In the genomic region with DNA sequence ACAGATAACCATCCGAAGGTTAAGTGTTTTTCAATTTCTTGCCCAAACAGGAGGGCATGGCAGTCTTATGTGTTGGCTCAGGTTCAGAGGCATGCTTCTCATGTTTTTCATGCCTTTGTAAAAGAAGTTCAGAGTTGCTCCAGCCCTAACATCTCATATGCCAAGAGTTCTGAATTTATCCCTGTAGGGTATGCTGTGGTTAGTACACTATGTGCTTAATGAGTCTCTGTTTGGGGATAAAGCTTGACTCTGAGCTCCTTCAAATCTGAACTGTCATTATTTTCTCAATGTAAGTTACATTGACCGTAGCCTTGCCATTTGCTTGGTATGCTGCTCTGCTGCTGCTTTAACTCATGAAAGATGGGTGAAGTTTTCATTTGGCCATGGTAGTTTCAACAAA, we compare ENCODE assay signal across 1 cellular context.
TF ChIP-seq lines count a peak whose summit lies in the region.

No MANE protein-coding gene starts in this region.

TF ChIP-seq in H1, 55 proteins besides CTCF, POLR2A, EP300 and RAD21 (continued from another document):
- TF ChIP-seq SP4 (IDR thresholded peaks at IDR 0.05; ENCODE audit: low read length), result no peak
- TF ChIP-seq, protein P1, sequence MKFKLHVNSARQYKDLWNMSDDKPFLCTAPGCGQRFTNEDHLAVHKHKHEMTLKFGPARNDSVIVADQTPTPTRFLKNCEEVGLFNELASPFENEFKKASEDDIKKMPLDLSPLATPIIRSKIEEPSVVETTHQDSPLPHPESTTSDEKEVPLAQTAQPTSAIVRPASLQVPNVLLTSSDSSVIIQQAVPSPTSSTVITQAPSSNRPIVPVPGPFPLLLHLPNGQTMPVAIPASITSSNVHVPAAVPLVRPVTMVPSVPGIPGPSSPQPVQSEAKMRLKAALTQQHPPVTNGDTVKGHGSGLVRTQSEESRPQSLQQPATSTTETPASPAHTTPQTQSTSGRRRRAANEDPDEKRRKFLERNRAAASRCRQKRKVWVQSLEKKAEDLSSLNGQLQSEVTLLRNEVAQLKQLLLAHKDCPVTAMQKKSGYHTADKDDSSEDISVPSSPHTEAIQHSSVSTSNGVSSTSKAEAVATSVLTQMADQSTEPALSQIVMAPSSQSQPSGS (IDR thresholded peaks at IDR 0.05; ENCODE audit: low read length), result no peak
- TF ChIP-seq CBX5 (IDR thresholded peaks at IDR 0.05; ENCODE audit: low read depth, low read length), result no peak
- TF ChIP-seq TEAD4 (IDR thresholded peaks at IDR 0.05; ENCODE audit: low read depth, low read length), result no peak
- no peak for TF ChIP-seq CHD1 (IDR thresholded peaks at IDR 0.05; ENCODE audit: low read depth, low read length)
- TF ChIP-seq CBX8 (IDR thresholded peaks at IDR 0.05; ENCODE audit: borderline replicate concordance, low read depth, low read length), result no peak
- no peak for TF ChIP-seq YY1 (IDR thresholded peaks at IDR 0.05; ENCODE audit: low read depth, low read length)
- no peak for TF ChIP-seq TBP (IDR thresholded peaks at IDR 0.05; ENCODE audit: low read depth, low read length)
- no peak for TF ChIP-seq TAF1 (IDR thresholded peaks at IDR 0.05; ENCODE audit: low read depth, low read length)
- no peak for TF ChIP-seq BCL11A (IDR thresholded peaks at IDR 0.05; ENCODE audit: low read depth in 2 of 2, low read length in 2 of 2)
- TF ChIP-seq, protein P2, sequence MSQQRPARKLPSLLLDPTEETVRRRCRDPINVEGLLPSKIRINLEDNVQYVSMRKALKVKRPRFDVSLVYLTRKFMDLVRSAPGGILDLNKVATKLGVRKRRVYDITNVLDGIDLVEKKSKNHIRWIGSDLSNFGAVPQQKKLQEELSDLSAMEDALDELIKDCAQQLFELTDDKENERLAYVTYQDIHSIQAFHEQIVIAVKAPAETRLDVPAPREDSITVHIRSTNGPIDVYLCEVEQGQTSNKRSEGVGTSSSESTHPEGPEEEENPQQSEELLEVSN (IDR thresholded peaks at IDR 0.05), result no peak
- TF ChIP-seq, protein P3, sequence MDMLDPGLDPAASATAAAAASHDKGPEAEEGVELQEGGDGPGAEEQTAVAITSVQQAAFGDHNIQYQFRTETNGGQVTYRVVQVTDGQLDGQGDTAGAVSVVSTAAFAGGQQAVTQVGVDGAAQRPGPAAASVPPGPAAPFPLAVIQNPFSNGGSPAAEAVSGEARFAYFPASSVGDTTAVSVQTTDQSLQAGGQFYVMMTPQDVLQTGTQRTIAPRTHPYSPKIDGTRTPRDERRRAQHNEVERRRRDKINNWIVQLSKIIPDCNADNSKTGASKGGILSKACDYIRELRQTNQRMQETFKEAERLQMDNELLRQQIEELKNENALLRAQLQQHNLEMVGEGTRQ (IDR thresholded peaks at IDR 0.05; ENCODE audit: low read length), result no peak
- no peak for TF ChIP-seq KDM1A (IDR thresholded peaks at IDR 0.05; ENCODE audit: borderline replicate concordance, low read length)
- no peak for TF ChIP-seq SP1 (IDR thresholded peaks at IDR 0.05; ENCODE audit: low read depth, low read length)
- no peak for TF ChIP-seq RXRA (IDR thresholded peaks at IDR 0.05; ENCODE audit: insufficient read depth, low read depth, low read length)
- TF ChIP-seq CTBP2 (IDR thresholded peaks at IDR 0.05; ENCODE audit: borderline replicate concordance, insufficient read depth, insufficient read length, low read length), result no peak
